ENCODE assay signal across 20 cellular contexts in the genomic region with DNA sequence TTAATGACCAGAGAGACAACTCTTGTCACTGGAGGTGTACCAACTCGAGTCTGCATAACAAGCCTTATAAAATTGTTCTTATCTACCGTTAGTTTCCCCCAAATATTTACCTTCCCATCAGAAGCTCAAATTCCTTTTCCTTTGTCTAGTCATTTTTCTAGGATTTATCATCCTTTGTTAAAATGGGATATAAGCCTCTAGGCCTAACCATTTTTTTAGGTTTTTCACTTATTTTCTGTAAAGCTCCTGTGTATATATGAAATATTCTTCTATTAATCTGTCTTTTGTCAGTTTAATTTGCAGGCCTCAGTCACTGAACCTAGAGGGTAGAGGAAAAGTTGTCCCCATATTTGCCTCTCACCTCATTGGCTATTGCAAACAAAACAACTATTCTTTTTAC.
DNase-seq lines count a peak whose midpoint lies in the region; ATAC-seq and TF ChIP-seq lines count a peak whose summit lies in the region.
"Had no signal": no experiment of that assay in that cellular context is flagged by ENCODE, and none has a peak within 500 bp of the region (broad histone marks: within the 10 kb centered on the region; RNA-seq: fewer than 3 reads in every experiment).

No MANE protein-coding gene starts in this region.

- CTCF ChIA-PET in activated CD8-positive, alpha-beta memory T cell treated with anti-CD3 and anti-CD28 coated beads, Interleukin-2, amount 10 ng/mL, durations not matched to agents 7 days and 5 days (lab: Charles Lee) = interaction anchor here (1.0 to 2.0 kb wide), 3 partner anchors 22 to 103 kb away, joined by 3 to 7 read pairs (median 5); no protein-coding TSS in a partner anchor
- CTCF ChIA-PET in A673 (lab: Charles Lee) = no interaction called here

- H3K36me3 Mint-ChIP-seq in activated CD8-positive, alpha-beta memory T cell treated with anti-CD3 and anti-CD28 coated beads, Interleukin-2, amount 10 ng/mL, durations not matched to agents 7 days and 5 days = peaks cover 9% of the 10 kb centered on the region
- no peaks in the 10 kb centered on the region for H3K36me3 Mint-ChIP-seq in central memory CD8-positive, alpha-beta T cell (ENCODE audit: insufficient read depth)
- H3K36me3 Mint-ChIP-seq: activated naive CD4-positive, alpha-beta T cell treated with anti-CD3 and anti-CD28 coated beads, Interleukin-2, amount 50 U/mL, for 24 hours had no signal

- no peak for DNase-seq in activated CD8-positive, alpha-beta memory T cell treated with anti-CD3 and anti-CD28 coated beads, Interleukin-2, amount 10 ng/mL, durations not matched to agents 7 days and 5 days
- DNase-seq in activated CD8-positive, alpha-beta memory T cell treated with anti-CD3 and anti-CD28 coated beads for 24 hours = no peak
- DNase-seq in MM.1S = no peak
- DNase-seq in central memory CD8-positive, alpha-beta T cell (ENCODE audit: low spot score in 2 of 2) = no peak
- no peak for DNase-seq in smooth muscle cell (lab: John Stamatoyannopoulos, UW; ENCODE audit: unreplicated experiment)
- no peak for DNase-seq in esophagus squamous epithelium (lab: John Stamatoyannopoulos, UW)
- DNase-seq in activated naive CD4-positive, alpha-beta T cell (lab: John Stamatoyannopoulos, UW) = no peak
- no peak for DNase-seq in A673 (ENCODE audit: low spot score)
- DNase-seq: activated T-cell treated with anti-CD3 and anti-CD28 coated beads, Interleukin-2, amount 50 U/mL, for 48 hours; BE2C; NCI-H1436 treated with DMSO at 0.1 percent for 48 hours; NCI-H446 treated with DMSO at 0.1 percent for 48 hours; PC-3; small intestine; stimulated activated CD4-positive, alpha-beta T cell treated with anti-CD3 and anti-CD28 coated beads, Interleukin-2, amount 100 ng/mL, for 48 hours; uterus had no signal

- intact Hi-C loops in esophagus squamous epithelium (cut with DNase I) (no loop called here), A673 (cut with micrococcal nuclease; ENCODE audit: unreplicated experiment) (no loop called here)

- H3F3A ChIP-seq in MM.1S (ENCODE audit: insufficient read depth, low read length) (peaks cover 7% of the 10 kb centered on the region; the same call in 1 of the 2 replicates), smooth muscle cell (ENCODE audit: low read depth) (peaks cover 8% of the 10 kb centered on the region)

- no peaks in the 10 kb centered on the region for H3K36me3 ChIP-seq in MM.1S (replicated peaks; ENCODE audit: insufficient read depth, low read length)
- no peaks in the 10 kb centered on the region for H3K36me3 ChIP-seq in smooth muscle cell (ENCODE audit: low read depth)
- H3K36me3 ChIP-seq in esophagus squamous epithelium = no peaks in the 10 kb centered on the region
- H3K36me3 ChIP-seq in A673 (ENCODE audit: insufficient read depth, low read length, poor library complexity, severe bottlenecking) = no peaks in the 10 kb centered on the region
- H3K36me3 ChIP-seq: BE2C, thoracic aorta, uterus had no signal

- H3K79me2 ChIP-seq in MM.1S (ENCODE audit: low read length) (no peaks in the 10 kb centered on the region), smooth muscle cell (ENCODE audit: low read depth) (no peaks in the 10 kb centered on the region)

- H3K9me3 ChIP-seq in MM.1S (replicated peaks; ENCODE audit: insufficient read depth, low read length) (no peaks in the 10 kb centered on the region), smooth muscle cell (replicated peaks; ENCODE audit: low read depth) (no peaks in the 10 kb centered on the region), esophagus squamous epithelium (no peaks in the 10 kb centered on the region), A673 (ENCODE audit: low read depth, low read length, poor library complexity, severe bottlenecking) (no peaks in the 10 kb centered on the region)
- H3K9me3 ChIP-seq: BE2C, thoracic aorta, uterus had no signal

- no peak overlapping the region for H3K4me3 ChIP-seq in MM.1S (ENCODE audit: low read length)
- H3K4me3 ChIP-seq in smooth muscle cell = no peak overlapping the region
- H3K4me3 ChIP-seq in esophagus squamous epithelium = no peak overlapping the region
- no peak overlapping the region for H3K4me3 ChIP-seq in A673 (ENCODE audit: low read depth, low read length, poor library complexity, severe bottlenecking)
- H3K4me3 ChIP-seq: thoracic aorta, uterus had no signal

- H3K9me2 ChIP-seq in MM.1S (replicated peaks; ENCODE audit: insufficient read depth, low read length) = no peaks in the 10 kb centered on the region

- no peaks in the 10 kb centered on the region for H3K9me3 Mint-ChIP-seq in activated CD8-positive, alpha-beta memory T cell treated with anti-CD3 and anti-CD28 coated beads, Interleukin-2, amount 10 ng/mL, durations not matched to agents 7 days and 5 days (ENCODE audit: low read depth)
- H3K9me3 Mint-ChIP-seq in central memory CD8-positive, alpha-beta T cell = peaks cover 6% of the 10 kb centered on the region
- H3K9me3 Mint-ChIP-seq: activated naive CD4-positive, alpha-beta T cell treated with anti-CD3 and anti-CD28 coated beads, Interleukin-2, amount 50 U/mL, for 24 hours had no signal

- H3K4me1 ChIP-seq in MM.1S (ENCODE audit: low read length) (peaks cover 21% of the 10 kb centered on the region), smooth muscle cell (ENCODE audit: low read depth) (peaks cover 2% of the 10 kb centered on the region), esophagus squamous epithelium (peaks cover 0 to 9% (median 0%) of the 10 kb centered on the region in 3 donors), A673 (ENCODE audit: insufficient read depth, low read length, poor library complexity, severe bottlenecking) (no peaks in the 10 kb centered on the region)
- H3K4me1 ChIP-seq: BE2C, uterus had no signal

- no peak overlapping the region for H3K4me3 Mint-ChIP-seq in activated CD8-positive, alpha-beta memory T cell treated with anti-CD3 and anti-CD28 coated beads, Interleukin-2, amount 10 ng/mL, durations not matched to agents 7 days and 5 days
- peak overlapping the region; percentile 48 for H3K4me3 Mint-ChIP-seq in central memory CD8-positive, alpha-beta T cell

- H3K27me3 ChIP-seq in MM.1S (replicated peaks; ENCODE audit: insufficient read depth, low read length) (no peaks in the 10 kb centered on the region), smooth muscle cell (ENCODE audit: low read depth) (no peaks in the 10 kb centered on the region), esophagus squamous epithelium (no peaks in the 10 kb centered on the region), A673 (replicated peaks; ENCODE audit: insufficient read depth, low read depth, low read length, poor library complexity) (no peaks in the 10 kb centered on the region)
- H3K27me3 ChIP-seq: BE2C, uterus had no signal

- ATAC-seq in activated CD8-positive, alpha-beta memory T cell treated with anti-CD3 and anti-CD28 coated beads, Interleukin-2, amount 10 ng/mL, durations not matched to agents 7 days and 5 days = no peak
- ATAC-seq in central memory CD8-positive, alpha-beta T cell (replicated peaks; ENCODE audit: extremely low read depth, poor library complexity, severe bottlenecking) = no peak
- ATAC-seq: activated CD4-positive, CD25-positive, alpha-beta regulatory T cell treated with anti-CD3 and anti-CD28 coated beads, Interleukin-2, amount 50 U/mL, for 24 hours; left lobe of liver; PC-3 had no signal

- no peak overlapping the region; the same call in 1 of the 2 replicates for H3K27ac ChIP-seq in MM.1S (ENCODE audit: low read length)
- H3K27ac ChIP-seq in smooth muscle cell (ENCODE audit: low read depth) = peak overlapping the region; percentile 27
- H3K27ac ChIP-seq in esophagus squamous epithelium = no peak overlapping the region
- H3K27ac ChIP-seq in A673 (ENCODE audit: low read depth, low read length, poor library complexity, severe bottlenecking) = no peak overlapping the region
- H3K27ac ChIP-seq: thoracic aorta, uterus had no signal

- H4K20me1 ChIP-seq in MM.1S (ENCODE audit: insufficient read depth, low read length) (no peaks in the 10 kb centered on the region), smooth muscle cell (ENCODE audit: low read depth) (no peaks in the 10 kb centered on the region)

- BruUV-seq in A673 (replicated peaks; lab: Mats Ljungman, UMichigan) = no TSS peak

- no peak for TF ChIP-seq CTCF in MM.1S (IDR thresholded peaks at IDR 0.05; ENCODE audit: low read length)
- no peak for TF ChIP-seq CTCF in smooth muscle cell (IDR thresholded peaks at IDR 0.05; ENCODE audit: borderline replicate concordance, insufficient read depth, poor library complexity, severe bottlenecking)
- no peak for TF ChIP-seq CTCF in esophagus squamous epithelium (IDR thresholded peaks at IDR 0.05)
- no peak for TF ChIP-seq CTCF in A673 (conservative IDR thresholded peaks at IDR 0.05; ENCODE audit: low read depth, low read length)

- H3K4me1 Mint-ChIP-seq in activated CD8-positive, alpha-beta memory T cell treated with anti-CD3 and anti-CD28 coated beads, Interleukin-2, amount 10 ng/mL, durations not matched to agents 7 days and 5 days = peaks cover 15% of the 10 kb centered on the region
- peaks cover 15% of the 10 kb centered on the region for H3K4me1 Mint-ChIP-seq in central memory CD8-positive, alpha-beta T cell

- peak overlapping the region; percentile 87 for H3K27ac Mint-ChIP-seq in activated CD8-positive, alpha-beta memory T cell treated with anti-CD3 and anti-CD28 coated beads, Interleukin-2, amount 10 ng/mL, durations not matched to agents 7 days and 5 days
- peak overlapping the region; percentile 96 for H3K27ac Mint-ChIP-seq in central memory CD8-positive, alpha-beta T cell (ENCODE audit: low read depth)

- H3K4me2 ChIP-seq in MM.1S (ENCODE audit: low read depth, low read length) (peak overlapping the region; percentile 75; the same call in 1 of the 2 replicates), smooth muscle cell (peak overlapping the region; percentile 36)

- no peak overlapping the region for H2AFZ ChIP-seq in MM.1S (ENCODE audit: low read length)
- H2AFZ ChIP-seq in smooth muscle cell (ENCODE audit: low read depth) = peak overlapping the region; percentile 25

- H3K27me3 Mint-ChIP-seq in activated CD8-positive, alpha-beta memory T cell treated with anti-CD3 and anti-CD28 coated beads, Interleukin-2, amount 10 ng/mL, durations not matched to agents 7 days and 5 days = no peaks in the 10 kb centered on the region
- H3K27me3 Mint-ChIP-seq in central memory CD8-positive, alpha-beta T cell = no peaks in the 10 kb centered on the region
- H3K27me3 Mint-ChIP-seq: activated naive CD4-positive, alpha-beta T cell treated with anti-CD3 and anti-CD28 coated beads, Interleukin-2, amount 50 U/mL, for 24 hours had no signal

- no peak for TF ChIP-seq POLR2A in esophagus squamous epithelium (IDR thresholded peaks at IDR 0.05)

- POLR2A ChIA-PET in A673 (lab: Charles Lee; ENCODE audit: low non-redundant PET) = no interaction called here

- 77% methylated on average over 2 of the region's 2 CpGs for WGBS in smooth muscle cell (ENCODE audit: low lambda C conversion rate)
- WGBS in esophagus squamous epithelium, 2 donors = 75 to 76% methylated on average over 2 of the region's 2 CpGs

- H3K9ac ChIP-seq in MM.1S (ENCODE audit: low read length) (no peak overlapping the region), smooth muscle cell (ENCODE audit: low read depth) (no peak overlapping the region)
